25 cellular contexts compared by ENCODE assay signal in genomic region chr6:165404703-165405102, GRCh38.
A peak's percentile ranks its signal among the peaks of the same experiment; 100 is the strongest.
DNase-seq lines count a peak whose midpoint lies in the region; ATAC-seq, FAIRE-seq and TF ChIP-seq lines count a peak whose summit lies in the region.
"Had no signal": no experiment of that assay in that cellular context is flagged by ENCODE, and none has a peak within 500 bp of the region (broad histone marks: within the 10 kb centered on the region; RNA-seq: fewer than 3 reads in every experiment).

No MANE protein-coding gene starts in this region.

- H2BK12ac ChIP-seq in H9 (ENCODE audit: insufficient read length, low read depth, low read length) = no peak overlapping the region

- H3K36me3 ChIP-seq in breast epithelium = no peaks in the 10 kb centered on the region
- H3K36me3 ChIP-seq in bronchial epithelial cell (ENCODE audit: control insufficient read depth, insufficient read depth, low read length) = no peaks in the 10 kb centered on the region
- H3K36me3 ChIP-seq: Peyer's patch, SJSA1 had no signal

- H3K27ac Mint-ChIP-seq in MCF 10A (ENCODE audit: low read depth, unreplicated experiment) (no peak overlapping the region), H9 (no peak overlapping the region)
- no peak overlapping the region for H3K27ac Mint-ChIP-seq in activated T-cell treated with anti-CD3 and anti-CD28 coated beads, Interleukin-2, amount 50 U/mL, for 72 hours
- H3K27ac Mint-ChIP-seq: B cell, IgD-negative memory B cell had no signal

- no peaks in the 10 kb centered on the region for H3K4me1 Mint-ChIP-seq in MCF 10A (ENCODE audit: insufficient read depth, unreplicated experiment)
- no peaks in the 10 kb centered on the region for H3K4me1 Mint-ChIP-seq in H9
- H3K4me1 Mint-ChIP-seq in activated T-cell treated with anti-CD3 and anti-CD28 coated beads, Interleukin-2, amount 50 U/mL, for 72 hours (ENCODE audit: low read depth) = no peaks in the 10 kb centered on the region
- H3K4me1 Mint-ChIP-seq: B cell, IgD-negative memory B cell had no signal

- H3K79me1 ChIP-seq in H9 (ENCODE audit: insufficient read depth, low read depth, low read length, poor library complexity, severe bottlenecking) = no peaks in the 10 kb centered on the region

- H4K5ac ChIP-seq in H9 (ENCODE audit: insufficient read length, low read depth, low read length) = no peak overlapping the region

- H3K36me3 Mint-ChIP-seq in MCF 10A (ENCODE audit: insufficient read depth, unreplicated experiment) (no peaks in the 10 kb centered on the region), H9 (ENCODE audit: insufficient read depth in 1 of 3, low read depth in 3 of 3) (peaks cover 0 to 8% (median 0%) of the 10 kb centered on the region in 3 experiments; a peak in 3 of 7 replicates)
- H3K36me3 Mint-ChIP-seq in activated T-cell treated with anti-CD3 and anti-CD28 coated beads, Interleukin-2, amount 50 U/mL, for 72 hours (ENCODE audit: insufficient read depth in 2 of 2) = no peaks in the 10 kb centered on the region
- H3K36me3 Mint-ChIP-seq: IgD-negative memory B cell had no signal

- no peak overlapping the region for H3K18ac ChIP-seq in H9 (ENCODE audit: insufficient read length, low read depth, low read length)

- H3K4ac ChIP-seq in H9 (ENCODE audit: low read depth, low read length) = no peak overlapping the region

- TF ChIP-seq POLR2A in breast epithelium (IDR thresholded peaks at IDR 0.05) = no peak

- H2BK120ac ChIP-seq in H9 (ENCODE audit: low read depth, low read length, poor library complexity, severe bottlenecking) = no peak overlapping the region

- H3K4me3 Mint-ChIP-seq in MCF 10A (ENCODE audit: unreplicated experiment) (no peak overlapping the region), H9 (no peak overlapping the region)
- no peak overlapping the region for H3K4me3 Mint-ChIP-seq in activated T-cell treated with anti-CD3 and anti-CD28 coated beads, Interleukin-2, amount 50 U/mL, for 72 hours
- H3K4me3 Mint-ChIP-seq: B cell, IgD-negative memory B cell had no signal

- H3K27me3 Mint-ChIP-seq in MCF 10A (ENCODE audit: insufficient read depth, unreplicated experiment) (no peaks in the 10 kb centered on the region), H9 (ENCODE audit: low read depth) (no peaks in the 10 kb centered on the region)
- no peaks in the 10 kb centered on the region for H3K27me3 Mint-ChIP-seq in activated T-cell treated with anti-CD3 and anti-CD28 coated beads, Interleukin-2, amount 50 U/mL, for 72 hours (ENCODE audit: low read depth)
- H3K27me3 Mint-ChIP-seq: B cell, IgD-negative memory B cell had no signal

- no peaks in the 10 kb centered on the region for H3K79me2 ChIP-seq in H9 (ENCODE audit: insufficient read depth, low read length)

- H3K14ac ChIP-seq in H9 (ENCODE audit: insufficient read depth, low read length) = no peak overlapping the region

- DNase-seq in MCF 10A (ENCODE audit: unreplicated experiment) (peak; percentile 3), breast epithelium (ENCODE audit: low spot score in 2 of 2) (no peak), bronchial epithelial cell (ENCODE audit: low read depth) (no peak), hepatic stellate cell (ENCODE audit: low spot score) (peak; percentile 3), H9 (no peak), ureter (ENCODE audit: low spot score) (no peak)
- no peak for DNase-seq in activated T-cell treated with anti-CD3 and anti-CD28 coated beads, Interleukin-2, amount 50 U/mL, for 72 hours
- DNase-seq: COR-L47; DMS 273 treated with DMSO at 0.1 percent for 48 hours; H7; Kasumi-1; NCI-H1105 treated with DMSO at 0.1 percent for 48 hours; NCI-H1694; NCI-H2081 treated with DMSO at 0.1 percent for 48 hours; NCI-H446 treated with DMSO at 0.1 percent for 48 hours; NCI-H69; NK-92 treated with Interleukin-12 subunit alpha and Interleukin-12 subunit beta, amount 100 ng/mL, for 24 hours; Peyer's patch had no signal

- no peak for ATAC-seq in activated T-cell treated with anti-CD3 and anti-CD28 coated beads, Interleukin-2, amount 50 U/mL, for 72 hours (replicated peaks in 1 of 2)
- no peak for ATAC-seq in HG03439 (IDR thresholded peaks at IDR 0.05; ENCODE audit: unreplicated experiment)

- no peaks in the 10 kb centered on the region for H3K4me1 ChIP-seq in breast epithelium
- H3K4me1 ChIP-seq in H9 (ENCODE audit: insufficient read depth, low read length) = no peaks in the 10 kb centered on the region
- H3K4me1 ChIP-seq: Peyer's patch, SJSA1 had no signal

- POLR2A ChIA-PET in MCF 10A (lab: Yijun Ruan, JAX) = interaction anchor here (0.6 to 0.7 kb wide), 2 partner anchors 20 to 474 kb away, joined by 3 to 4 read pairs; no protein-coding TSS in a partner anchor

- H3K27ac ChIP-seq in breast epithelium (no peak overlapping the region), H9 (ENCODE audit: insufficient read length, low read depth, low read length) (no peak overlapping the region)
- H3K27ac ChIP-seq: 22Rv1, Peyer's patch, SJSA1 had no signal

- TF ChIP-seq CTCF in MCF 10A (IDR thresholded peaks at IDR 0.05; ENCODE audit: unreplicated experiment) (no peak), breast epithelium (IDR thresholded peaks at IDR 0.05) (no peak), bronchial epithelial cell (IDR thresholded peaks at IDR 0.05; ENCODE audit: insufficient read depth, low read length, severe bottlenecking) (no peak), H9 (conservative IDR thresholded peaks at IDR 0.05) (no peak)

- BruUV-seq in MCF 10A (replicated peaks; lab: Mats Ljungman, UMichigan) = no TSS peak

- intact Hi-C loops in MCF 10A (cut with micrococcal nuclease) = no loop called here
- intact Hi-C loops in breast epithelium (cut with DNase I; ENCODE audit: low total_unique reads) = no loop called here

- H3K23me2 ChIP-seq in H9 (ENCODE audit: insufficient read length, low read depth, low read length, poor library complexity, severe bottlenecking) = no peaks in the 10 kb centered on the region

- H3K9ac ChIP-seq in H9 (ENCODE audit: extremely low read depth, insufficient read length, low read length) = no peak overlapping the region

- H4K91ac ChIP-seq in H9 (ENCODE audit: insufficient read length, low read depth, low read length) = no peak overlapping the region

- H2AK5ac ChIP-seq in H9 (ENCODE audit: insufficient read length, low read length) = no peak overlapping the region

- H3K27me3 ChIP-seq in breast epithelium (no peaks in the 10 kb centered on the region), bronchial epithelial cell (ENCODE audit: control insufficient read depth, insufficient read depth, low read length) (no peaks in the 10 kb centered on the region), H9 (ENCODE audit: insufficient read depth, low read length) (no peaks in the 10 kb centered on the region)
- H3K27me3 ChIP-seq: Peyer's patch, SJSA1 had no signal

- no peak overlapping the region for H3K4me2 ChIP-seq in H9 (ENCODE audit: insufficient read depth, insufficient read length, low read length)

- no CpG with 5 or more reads among the region's 2 CpGs for WGBS in H9 (ENCODE audit: extremely low coverage, insufficient read length, low lambda C conversion rate)

- no peaks in the 10 kb centered on the region for H4K20me1 ChIP-seq in H9 (ENCODE audit: control insufficient read depth, insufficient read depth, insufficient read length)

- FAIRE-seq in bronchial epithelial cell (lab: Jason Lieb, UNC) = peak; percentile 32
- FAIRE-seq: G401.6, HTR-8/SVneo had no signal

- no peak overlapping the region for H4K8ac ChIP-seq in H9 (replicated peaks; ENCODE audit: insufficient read length, low read depth, low read length)

- no peak overlapping the region for H3K56ac ChIP-seq in H9 (ENCODE audit: insufficient read length, low read depth, low read length)

- no peak overlapping the region for H2AFZ ChIP-seq in H9 (ENCODE audit: low read length)

- CTCF ChIA-PET in MCF 10A (lab: Yijun Ruan, JAX) = no interaction called here

- no peak overlapping the region for H2BK20ac ChIP-seq in H9 (ENCODE audit: low read depth, low read length, poor library complexity, severe bottlenecking)

- no peak overlapping the region for H2BK15ac ChIP-seq in H9 (ENCODE audit: low read depth, low read length)

- H3T11ph ChIP-seq in H9 (ENCODE audit: low read length) = no peak overlapping the region

- H3K4me3 ChIP-seq in breast epithelium (no peak overlapping the region), bronchial epithelial cell (ENCODE audit: low read depth, low read length) (no peak overlapping the region)
- H3K4me3 ChIP-seq: Peyer's patch, SJSA1 had no signal

- H3K9me3 ChIP-seq in breast epithelium (no peaks in the 10 kb centered on the region), H9 (ENCODE audit: control insufficient read depth, low read depth, low read length) (no peaks in the 10 kb centered on the region)
- H3K9me3 ChIP-seq: Peyer's patch, SJSA1 had no signal

- no peak overlapping the region for H3K23ac ChIP-seq in H9 (ENCODE audit: insufficient read length, low read depth, low read length)

- H2BK5ac ChIP-seq in H9 (ENCODE audit: insufficient read length, low read length) = no peak overlapping the region

- no peaks in the 10 kb centered on the region for H3K9me3 Mint-ChIP-seq in MCF 10A (ENCODE audit: unreplicated experiment)
- H3K9me3 Mint-ChIP-seq in H9 = peaks cover 0 to 9% of the 10 kb centered on the region in 2 experiments; a peak in 2 of 5 replicates
- H3K9me3 Mint-ChIP-seq in activated T-cell treated with anti-CD3 and anti-CD28 coated beads, Interleukin-2, amount 50 U/mL, for 72 hours = peaks cover 2 to 3% of the 10 kb centered on the region in 2 donors

Comparison
In these comparisons a context has a peak if more than half of its experiments do, and no peak if none do; other contexts are left out.
1. DNase-seq: peak in MCF 10A (single experiment) and hepatic stellate cell (single experiment); none in breast epithelium (0 of 2), bronchial epithelial cell (single experiment), H9 (single experiment), ureter (single experiment) and activated T-cell treated with anti-CD3 and anti-CD28 coated beads, Interleukin-2, amount 50 U/mL, for 72 hours (0 of 2).